ENCODE assay signal across 7 cellular contexts in the genomic region with DNA sequence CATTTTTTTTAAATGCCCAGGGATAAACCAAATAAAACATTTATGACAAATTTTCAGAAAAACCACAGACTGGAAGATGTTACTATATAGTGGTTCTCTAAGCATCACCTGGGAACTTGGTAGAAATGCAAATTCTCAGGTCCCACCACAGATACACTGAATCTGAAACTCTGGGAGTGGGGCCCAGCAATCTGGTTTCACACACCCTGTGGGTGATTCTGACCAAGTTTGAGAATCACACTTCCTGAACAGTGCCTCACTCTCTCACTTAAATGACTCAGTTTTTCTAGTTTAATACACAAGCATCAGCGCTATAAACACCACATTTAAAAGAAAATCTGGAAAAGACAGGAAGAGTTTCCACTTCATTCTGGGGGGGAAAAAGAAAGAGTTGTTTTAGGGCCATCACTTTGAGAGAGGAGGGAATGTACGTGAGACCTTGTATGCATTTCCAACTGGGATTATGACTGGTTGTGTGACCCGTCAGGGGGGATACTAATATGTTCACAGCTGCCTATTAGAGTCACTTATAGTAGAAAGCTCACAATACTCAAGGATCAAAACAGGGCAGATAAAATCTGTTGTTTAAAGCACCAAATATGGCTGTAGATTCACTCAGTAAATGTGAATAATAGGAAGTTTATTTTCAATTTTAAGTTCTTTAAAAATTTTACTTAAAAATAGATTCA.
DNase-seq lines count a peak whose midpoint lies in the region; ATAC-seq and TF ChIP-seq lines count a peak whose summit lies in the region.

No MANE protein-coding gene starts in this region.

- ATAC-seq in GM19395 (IDR thresholded peaks at IDR 0.05; ENCODE audit: unreplicated experiment) (peak; percentile 90), HG02798 (IDR thresholded peaks at IDR 0.05; ENCODE audit: poor library complexity, unreplicated experiment) (peak; percentile 85), WTC11 (no peak)

- peak overlapping the region; percentile 43 for H3K27ac Mint-ChIP-seq in WTC11

- no peak for TF ChIP-seq CTCF in WTC11 (IDR thresholded peaks at IDR 0.05)

- H3K4me3 Mint-ChIP-seq in WTC11 = no peak overlapping the region

- DNase-seq in WTC11 (ENCODE audit: low spot score) (no peak), HK-2 (ENCODE audit: unreplicated experiment) (no peak), DMS53 (lab: John Stamatoyannopoulos, UW) (no peak), C1 segment of cervical spinal cord (lab: John Stamatoyannopoulos, UW) (no peak)
- DNase-seq in stimulated activated CD8-positive, alpha-beta memory T cell treated with anti-CD3 and anti-CD28 coated beads, Interleukin-15, amount 100 ng/mL, for 48 hours (ENCODE audit: low read depth in 2 of 2) = peak; percentile 56 to 62

- no peaks in the 10 kb centered on the region for H3K9me3 Mint-ChIP-seq in WTC11

- POLR2A ChIA-PET in WTC11 (lab: Charles Lee) = no interaction called here

- no peaks in the 10 kb centered on the region for H3K27me3 Mint-ChIP-seq in WTC11 (ENCODE audit: low read depth)

- H3K4me1 Mint-ChIP-seq in WTC11 = peaks cover 21% of the 10 kb centered on the region

- CTCF ChIA-PET in WTC11 (lab: Charles Lee) = no interaction called here

- H3K36me3 Mint-ChIP-seq in WTC11 = no peaks in the 10 kb centered on the region

TF ChIP-seq in WTC11, 78 proteins besides CTCF, POLR2A, EP300 and RAD21:
- TF ChIP-seq, protein P1, sequence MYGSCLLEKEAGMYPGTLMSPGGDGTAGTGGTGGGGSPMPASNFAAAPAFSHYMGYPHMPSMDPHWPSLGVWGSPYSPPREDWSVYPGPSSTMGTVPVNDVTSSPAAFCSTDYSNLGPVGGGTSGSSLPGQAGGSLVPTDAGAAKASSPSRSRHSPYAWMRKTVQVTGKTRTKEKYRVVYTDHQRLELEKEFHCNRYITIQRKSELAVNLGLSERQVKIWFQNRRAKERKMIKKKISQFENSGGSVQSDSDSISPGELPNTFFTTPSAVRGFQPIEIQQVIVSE (CRISPR knock-in tag; IDR thresholded peaks at IDR 0.05; ENCODE audit: borderline replicate concordance) = no peak
- TF ChIP-seq SOX15 (CRISPR knock-in tag; IDR thresholded peaks at IDR 0.05) = no peak
- no peak for TF ChIP-seq TEAD1 (CRISPR knock-in tag; IDR thresholded peaks at IDR 0.05)

Comparison
In these comparisons a context has a peak if more than half of its experiments do, and no peak if none do; other contexts are left out.
1. DNase-seq: peak in stimulated activated CD8-positive, alpha-beta memory T cell treated with anti-CD3 and anti-CD28 coated beads, Interleukin-15, amount 100 ng/mL, for 48 hours (2 of 2); none in WTC11 (single experiment), HK-2 (single experiment), DMS53 (single experiment) and C1 segment of cervical spinal cord (0 of 14).